ENCODE assay signal across 19 cellular contexts in genomic region chr1:10601342-10602060, GRCh38.
"Had no signal": no experiment of that assay in that cellular context is flagged by ENCODE, and none has a peak within 500 bp of the region (broad histone marks: within the 10 kb centered on the region; RNA-seq: fewer than 3 reads in every experiment).

No MANE protein-coding gene starts in this region.

- H3K4me3 Mint-ChIP-seq: activated CD4-positive, alpha-beta T cell treated with anti-CD3 and anti-CD28 coated beads, Interleukin-2, amount 10 ng/mL, durations not matched to agents 7 days and 5 days; activated naive CD8-positive, alpha-beta T cell treated with anti-CD3 and anti-CD28 coated beads for 36 hours; central memory CD8-positive, alpha-beta T cell; memory B cell; nephron progenitor cell; stimulated activated memory B cell treated with anti-CD40 and anti-IgM and Interleukin-4, amounts not matched to agents 10 μg/mL and 1 μg/mL and 100 μg/mL, for 72 hours; T-helper 2 cell treated with Interferon-gamma antibody and Interleukin-4, amounts not matched to agents 5 μg/mL and 100 μg/mL, for 36 hours had no signal

- ATAC-seq: psoas muscle; sciatic nerve; stimulated activated memory B cell treated with anti-CD40 and anti-IgM and Interleukin-4, amounts not matched to agents 10 μg/mL and 1 μg/mL and 100 μg/mL, for 72 hours had no signal

- DNase-seq: activated CD4-positive, alpha-beta T cell treated with anti-CD3 and anti-CD28 coated beads, Interleukin-2, amount 10 ng/mL, durations not matched to agents 7 days and 5 days; activated CD8-positive, alpha-beta memory T cell treated with anti-CD3 and anti-CD28 coated beads for 24 hours; activated gamma-delta T cell treated with Interleukin-2 at 50 U/mL for 16 hours; activated naive CD8-positive, alpha-beta T cell treated with anti-CD3 and anti-CD28 coated beads for 36 hours; brain microvascular endothelial cell; effector CD4-positive, alpha-beta T cell; left ventricle myocardium inferior; nephron progenitor cell; psoas muscle; stimulated activated CD4-positive, alpha-beta T cell treated with anti-CD3 and anti-CD28 coated beads, Interleukin-2, amount 100 ng/mL, for 24 hours; tibial artery; uterus had no signal

- H3K27ac ChIP-seq: brain microvascular endothelial cell, coronary artery, esophagus muscularis mucosa, left ventricle myocardium inferior, psoas muscle, tibial artery, uterus had no signal

- H3K4me3 ChIP-seq: coronary artery, esophagus muscularis mucosa, left ventricle myocardium inferior, psoas muscle, tibial artery, uterus had no signal

- H3K27ac Mint-ChIP-seq: activated CD4-positive, alpha-beta T cell treated with anti-CD3 and anti-CD28 coated beads, Interleukin-2, amount 10 ng/mL, durations not matched to agents 7 days and 5 days; activated naive CD8-positive, alpha-beta T cell treated with anti-CD3 and anti-CD28 coated beads for 36 hours; memory B cell; nephron progenitor cell; stimulated activated memory B cell treated with anti-CD40 and anti-IgM and Interleukin-4, amounts not matched to agents 10 μg/mL and 1 μg/mL and 100 μg/mL, for 72 hours; T-helper 2 cell treated with Interferon-gamma antibody and Interleukin-4, amounts not matched to agents 5 μg/mL and 100 μg/mL, for 36 hours had no signal

- H3K4me1 Mint-ChIP-seq: activated CD4-positive, alpha-beta T cell treated with anti-CD3 and anti-CD28 coated beads, Interleukin-2, amount 10 ng/mL, durations not matched to agents 7 days and 5 days; activated naive CD8-positive, alpha-beta T cell treated with anti-CD3 and anti-CD28 coated beads for 36 hours; central memory CD8-positive, alpha-beta T cell; memory B cell; stimulated activated memory B cell treated with anti-CD40 and anti-IgM and Interleukin-4, amounts not matched to agents 10 μg/mL and 1 μg/mL and 100 μg/mL, for 72 hours had no signal

- H3K9me3 ChIP-seq: esophagus muscularis mucosa, left ventricle myocardium inferior, psoas muscle, tibial artery, uterus had no signal

- H3K27me3 ChIP-seq: brain microvascular endothelial cell, esophagus muscularis mucosa, tibial artery, uterus had no signal

- H3K27me3 Mint-ChIP-seq: activated CD4-positive, alpha-beta T cell treated with anti-CD3 and anti-CD28 coated beads, Interleukin-2, amount 10 ng/mL, durations not matched to agents 7 days and 5 days; activated naive CD8-positive, alpha-beta T cell treated with anti-CD3 and anti-CD28 coated beads for 36 hours; central memory CD8-positive, alpha-beta T cell; memory B cell; stimulated activated memory B cell treated with anti-CD40 and anti-IgM and Interleukin-4, amounts not matched to agents 10 μg/mL and 1 μg/mL and 100 μg/mL, for 72 hours had no signal

- H3K9me3 Mint-ChIP-seq: activated CD4-positive, alpha-beta T cell treated with anti-CD3 and anti-CD28 coated beads, Interleukin-2, amount 10 ng/mL, durations not matched to agents 7 days and 5 days; activated naive CD8-positive, alpha-beta T cell treated with anti-CD3 and anti-CD28 coated beads for 36 hours; central memory CD8-positive, alpha-beta T cell; memory B cell; nephron progenitor cell; stimulated activated memory B cell treated with anti-CD40 and anti-IgM and Interleukin-4, amounts not matched to agents 10 μg/mL and 1 μg/mL and 100 μg/mL, for 72 hours; T-helper 2 cell treated with Interferon-gamma antibody and Interleukin-4, amounts not matched to agents 5 μg/mL and 100 μg/mL, for 36 hours had no signal

- H3K36me3 Mint-ChIP-seq: activated naive CD8-positive, alpha-beta T cell treated with anti-CD3 and anti-CD28 coated beads for 36 hours had no signal

- H3K4me1 ChIP-seq: psoas muscle, uterus had no signal

- H3K36me3 ChIP-seq: brain microvascular endothelial cell, uterus had no signal
